18 cellular contexts compared by ENCODE assay signal in genomic region chr1:180190091-180190490, GRCh38. TPM values are rescaled to one million over a fixed set of nuclear protein-coding genes. Genes with fewer than 3 reads are reported as not detected.
DNase-seq lines count a peak whose midpoint lies in the region; ATAC-seq and TF ChIP-seq lines count a peak whose summit lies in the region.
"Had no signal": no experiment of that assay in that cellular context is flagged by ENCODE, and none has a peak within 500 bp of the region (broad histone marks: within the 10 kb centered on the region; RNA-seq: fewer than 3 reads in every experiment).

No MANE protein-coding gene starts in this region.

- H3K4me3 Mint-ChIP-seq in central memory CD8-positive, alpha-beta T cell: peak overlapping the region; percentile 48
- H3K4me3 Mint-ChIP-seq: CD4-positive, alpha-beta T cell had no signal

- H3K79me2 ChIP-seq in osteoblast (ENCODE audit: insufficient read depth, low read length): no peaks in the 10 kb centered on the region

- DNase-seq in activated gamma-delta T cell treated with Interleukin-2 at 50 U/mL for 16 hours: peak; percentile 21
- DNase-seq in activated gamma-delta T cell (lab: John Stamatoyannopoulos, UW): no peak
- peak in 1 of 2 donors; percentile 33 for DNase-seq in central memory CD8-positive, alpha-beta T cell (ENCODE audit: low spot score in 2 of 2)
- DNase-seq in osteoblast (ENCODE audit: insufficient read length, low spot score, missing footprints): peak; percentile 32
- DNase-seq in NCI-H128 (lab: John Stamatoyannopoulos, UW; ENCODE audit: unreplicated experiment): no peak
- no peak for DNase-seq in COLO668 (lab: John Stamatoyannopoulos, UW; ENCODE audit: unreplicated experiment)
- DNase-seq: AML-193; C1 segment of cervical spinal cord; Caco-2; CD4-positive, alpha-beta T cell; DND-41; GDM1 had no signal

- peak overlapping the region; percentile 29 for H3K27ac Mint-ChIP-seq in central memory CD8-positive, alpha-beta T cell (ENCODE audit: low read depth)
- H3K27ac Mint-ChIP-seq: CD4-positive, alpha-beta T cell had no signal

- ATAC-seq in central memory CD8-positive, alpha-beta T cell (replicated peaks; ENCODE audit: extremely low read depth, poor library complexity, severe bottlenecking): peak; percentile 73
- ATAC-seq in GM18502 (IDR thresholded peaks at IDR 0.05; ENCODE audit: poor library complexity, unreplicated experiment): no peak

- H3K9ac ChIP-seq in BLaER1 treated with 17β-estradiol and CSF1 and Interleukin-3, amounts not matched to agents 10 nM and 100 nM: no peak overlapping the region

- no peaks in the 10 kb centered on the region for H3K27me3 Mint-ChIP-seq in central memory CD8-positive, alpha-beta T cell
- H3K27me3 Mint-ChIP-seq: CD4-positive, alpha-beta T cell had no signal

- peaks cover 32 to 91% (median 88%) of the 10 kb centered on the region in 10 experiments for H3K4me1 ChIP-seq in BLaER1 treated with 17β-estradiol and CSF1 and Interleukin-3, amounts not matched to agents 10 nM and 100 nM
- no peaks in the 10 kb centered on the region for H3K4me1 ChIP-seq in osteoblast (ENCODE audit: insufficient read depth, low read length)
- H3K4me1 ChIP-seq: HAP-1 had no signal

- H2AFZ ChIP-seq in osteoblast (ENCODE audit: low read length): no peak overlapping the region

- peaks cover 19% of the 10 kb centered on the region for H3K36me3 Mint-ChIP-seq in central memory CD8-positive, alpha-beta T cell (ENCODE audit: insufficient read depth)

- H3K36me3 ChIP-seq in BLaER1 treated with 17β-estradiol and CSF1 and Interleukin-3, amounts not matched to agents 10 nM and 100 nM: peaks cover 7 to 59% (median 40%) of the 10 kb centered on the region in 11 experiments; a peak in 17 of 22 replicates
- peaks cover 92% of the 10 kb centered on the region for H3K36me3 ChIP-seq in osteoblast (ENCODE audit: insufficient read depth, low read length)
- H3K36me3 ChIP-seq: HAP-1 had no signal

- peak overlapping the region in 9 of 11 experiments; percentile 5 to 98 (median 86); a peak in 16 of 22 replicates for H3K4me2 ChIP-seq in BLaER1 treated with 17β-estradiol and CSF1 and Interleukin-3, amounts not matched to agents 10 nM and 100 nM
- no peak overlapping the region for H3K4me2 ChIP-seq in osteoblast (ENCODE audit: insufficient read depth, low read length)

- no peaks in the 10 kb centered on the region for H3K9me3 Mint-ChIP-seq in central memory CD8-positive, alpha-beta T cell
- H3K9me3 Mint-ChIP-seq: CD4-positive, alpha-beta T cell had no signal

- peaks cover 0 to 44% (median 0%) of the 10 kb centered on the region in 11 experiments; a peak in 7 of 22 replicates for H4K20me1 ChIP-seq in BLaER1 treated with 17β-estradiol and CSF1 and Interleukin-3, amounts not matched to agents 10 nM and 100 nM
- H4K20me1 ChIP-seq in osteoblast (ENCODE audit: insufficient read depth, low read length): peaks cover 37% of the 10 kb centered on the region

- no peak overlapping the region for H3K27ac ChIP-seq in BLaER1 treated with 17β-estradiol and CSF1 and Interleukin-3, amounts not matched to agents 10 nM and 100 nM
- H3K27ac ChIP-seq in osteoblast (ENCODE audit: low read depth, low read length): no peak overlapping the region
- H3K27ac ChIP-seq: 22Rv1, HL-60 had no signal

- no peak for TF ChIP-seq CTCF in osteoblast (IDR thresholded peaks at IDR 0.05; ENCODE audit: extremely low read depth, low read depth, low read length)

- H3K4me3 ChIP-seq in BLaER1 treated with 17β-estradiol and CSF1 and Interleukin-3, amounts not matched to agents 10 nM and 100 nM: no peak overlapping the region; a peak in 1 of 20 replicates
- no peak overlapping the region for H3K4me3 ChIP-seq in osteoblast (ENCODE audit: insufficient read depth, low read length)
- H3K4me3 ChIP-seq: HAP-1 had no signal

- peaks cover 48% of the 10 kb centered on the region for H3K4me1 Mint-ChIP-seq in central memory CD8-positive, alpha-beta T cell

- H3K27me3 ChIP-seq in BLaER1 treated with 17β-estradiol and CSF1 and Interleukin-3, amounts not matched to agents 10 nM and 100 nM: no peaks in the 10 kb centered on the region
- no peaks in the 10 kb centered on the region for H3K27me3 ChIP-seq in osteoblast (ENCODE audit: insufficient read depth, low read length)

- H3K9me3 ChIP-seq in BLaER1 treated with 17β-estradiol and CSF1 and Interleukin-3, amounts not matched to agents 10 nM and 100 nM (replicated peaks in 1 of 11): no peaks in the 10 kb centered on the region
- no peaks in the 10 kb centered on the region for H3K9me3 ChIP-seq in osteoblast (ENCODE audit: low read depth, low read length)
- H3K9me3 ChIP-seq: Caco-2, HAP-1 had no signal

RNA-seq across cellular contexts. Expression of gene QSOX1, which starts 35.4 kb away (rescaled TPM):
- 270 and 373 TPM in 2 replicates for total RNA-seq in osteoblast

RNA-seq across cellular contexts. Expression of gene LHX4, which starts 40.0 kb away (rescaled TPM):
- not detected in 2 replicates for total RNA-seq in osteoblast
- total RNA-seq: A673 had no signal

Comparison
In these comparisons a context has a peak if more than half of its experiments do, and no peak if none do; other contexts are left out.
1. DNase-seq: peak in activated gamma-delta T cell treated with Interleukin-2 at 50 U/mL for 16 hours (single experiment) and osteoblast (single experiment); none in activated gamma-delta T cell (single experiment), NCI-H128 (single experiment) and COLO668 (single experiment).